Comparison of ENCODE assay signal across 14 cellular contexts in genomic region chr1:29383972-29384371, GRCh38.
DNase-seq lines count a peak whose midpoint lies in the region; ATAC-seq, FAIRE-seq and TF ChIP-seq lines count a peak whose summit lies in the region.
"Had no signal": no experiment of that assay in that cellular context is flagged by ENCODE, and none has a peak within 500 bp of the region (broad histone marks: within the 10 kb centered on the region; RNA-seq: fewer than 3 reads in every experiment).

No MANE protein-coding gene starts in this region.

- TF ChIP-seq CTCF in D721Med (IDR thresholded peaks at IDR 0.05; ENCODE audit: insufficient read depth, missing control alignments), result no peak
- TF ChIP-seq CTCF in H1 (IDR thresholded peaks at IDR 0.05; ENCODE audit: control extremely low read depth in 1 of 3, insufficient read depth in 1 of 3, low read depth in 1 of 3, low read length in 3 of 3), result no peak
- no peak for TF ChIP-seq CTCF in neural progenitor cell (IDR thresholded peaks at IDR 0.05)

- no peak for TF ChIP-seq POLR2A in H1 (IDR thresholded peaks at IDR 0.05; ENCODE audit: control extremely low read depth in 1 of 2, low read depth in 2 of 2, low read length in 2 of 2)

- H3K9me3 ChIP-seq in H1 (ENCODE audit: insufficient read depth in 2 of 2, low read depth in 1 of 2, low read length in 1 of 2) (peaks cover under 1 to 9% of the 10 kb centered on the region in 2 experiments; a peak in 3 of 4 replicates), neural progenitor cell (ENCODE audit: low read depth) (peaks cover 3% of the 10 kb centered on the region)

- H3K79me2 ChIP-seq in H1 (ENCODE audit: control insufficient read depth in 1 of 2, insufficient read depth in 2 of 2, low read length in 2 of 2) (no peaks in the 10 kb centered on the region), neural progenitor cell (ENCODE audit: low read depth) (no peaks in the 10 kb centered on the region)

- H4K91ac ChIP-seq in H1 (replicated peaks; ENCODE audit: insufficient read length, low read length), result no peak overlapping the region

- no peak overlapping the region for H2BK12ac ChIP-seq in H1 (ENCODE audit: low read depth, low read length)

- no peak for TF ChIP-seq RAD21 in H1 (IDR thresholded peaks at IDR 0.05 in 1 of 2, conservative IDR thresholded peaks at IDR 0.05 in 1 of 2; ENCODE audit: low read depth in 2 of 2, low read length in 2 of 2)

- H3K23me2 ChIP-seq in H1 (ENCODE audit: low read depth, low read length), result no peaks in the 10 kb centered on the region

- peaks cover 11% of the 10 kb centered on the region for H3K4me1 Mint-ChIP-seq in neural progenitor cell
- H3K4me1 Mint-ChIP-seq in activated CD4-positive, alpha-beta T cell treated with anti-CD3 and anti-CD28 coated beads, Interleukin-2, amount 10 ng/mL, durations not matched to agents 24 days and 14 days, result no peaks in the 10 kb centered on the region
- H3K4me1 Mint-ChIP-seq: activated naive CD8-positive, alpha-beta T cell treated with anti-CD3 and anti-CD28 coated beads, Interleukin-2, amount 10 ng/mL, durations not matched to agents 7 days and 5 days; CD14-positive monocyte; T-helper 17 cell had no signal

- H3K27ac ChIP-seq in H1 (ENCODE audit: low read depth, low read length), result no peak overlapping the region
- no peak overlapping the region for H3K27ac ChIP-seq in neural progenitor cell
- H3K27ac ChIP-seq: psoas muscle had no signal

- H3K56ac ChIP-seq in H1 (replicated peaks; ENCODE audit: insufficient read length, low read depth, low read length), result no peak overlapping the region

- H2BK5ac ChIP-seq in H1 (ENCODE audit: low read depth, low read length), result no peak overlapping the region

- FAIRE-seq in D721Med (lab: Jason Lieb, UNC) (no peak), H1 (lab: Jason Lieb, UNC) (no peak)

- H3K18ac ChIP-seq in H1 (ENCODE audit: extremely low read depth, low read length), result no peak overlapping the region

- H3K27me3 Mint-ChIP-seq in neural progenitor cell (ENCODE audit: insufficient read depth, low read depth), result no peaks in the 10 kb centered on the region
- H3K27me3 Mint-ChIP-seq in activated CD4-positive, alpha-beta T cell treated with anti-CD3 and anti-CD28 coated beads, Interleukin-2, amount 10 ng/mL, durations not matched to agents 24 days and 14 days, result peaks cover 14% of the 10 kb centered on the region

- H3K4me2 ChIP-seq in H1 (ENCODE audit: insufficient read depth in 1 of 2, low read depth in 2 of 2, low read length in 2 of 2) (no peak overlapping the region), neural progenitor cell (no peak overlapping the region)

- DNase-seq in D721Med (ENCODE audit: insufficient read length, low spot score) (peak; percentile 3), NCI-H69 (lab: John Stamatoyannopoulos, UW) (peak; percentile 2), H1 (ENCODE audit: low read depth in 1 of 2, low spot score in 2 of 2) (no peak), neural progenitor cell (ENCODE audit: low spot score) (no peak), SIG-M5 (lab: John Stamatoyannopoulos, UW) (no peak), occipital lobe (lab: John Stamatoyannopoulos, UW) (no peak)
- no peak for DNase-seq in activated CD4-positive, alpha-beta T cell treated with anti-CD3 and anti-CD28 coated beads, Interleukin-2, amount 10 ng/mL, durations not matched to agents 24 days and 14 days
- DNase-seq: activated CD4-positive, alpha-beta T cell treated with anti-CD3 and anti-CD28 coated beads for 1 hour; activated naive CD8-positive, alpha-beta T cell treated with anti-CD3 and anti-CD28 coated beads, Interleukin-2, amount 10 ng/mL, durations not matched to agents 7 days and 5 days; NCI-H524; psoas muscle; T-helper 17 cell had no signal

- no peak for ATAC-seq in HG03342 (IDR thresholded peaks at IDR 0.05; ENCODE audit: unreplicated experiment)
- ATAC-seq: psoas muscle, T-helper 17 cell had no signal

- POLR2A ChIA-PET in H1 (lab: Charles Lee; ENCODE audit: partially characterized antibody), result no interaction called here

- H3K36me3 Mint-ChIP-seq in neural progenitor cell, result peaks cover 1% of the 10 kb centered on the region
- H3K36me3 Mint-ChIP-seq in activated CD4-positive, alpha-beta T cell treated with anti-CD3 and anti-CD28 coated beads, Interleukin-2, amount 10 ng/mL, durations not matched to agents 24 days and 14 days (ENCODE audit: low read depth), result peaks cover 3% of the 10 kb centered on the region
- H3K36me3 Mint-ChIP-seq: CD14-positive monocyte had no signal

- H3K23ac ChIP-seq in H1 (ENCODE audit: insufficient read length), result no peak overlapping the region

- H2BK20ac ChIP-seq in H1 (ENCODE audit: low read length), result 0 out of 2 replicates have a peak overlapping the region, but pooled peaks have one; percentile 86

- no peaks in the 10 kb centered on the region for H3K27me3 ChIP-seq in H1 (replicated peaks in 1 of 4; ENCODE audit: control insufficient read depth in 3 of 4, extremely low read depth in 1 of 4, insufficient read depth in 3 of 4, low read length in 3 of 4)
- H3K27me3 ChIP-seq in neural progenitor cell, result no peaks in the 10 kb centered on the region

- WGBS in H1 (ENCODE audit: extremely low coverage in 1 of 2, insufficient coverage in 1 of 2, insufficient read length in 1 of 2, insufficient replicate concordance in 2 of 2, low coverage in 1 of 2, low lambda C conversion rate in 2 of 2, missing lambda C conversion rate in 1 of 2), 2 experiments, result 74% methylated on average over 5 of the region's 5 CpGs; no CpG with 5 or more reads in 1 of the 2 experiments

- H4K5ac ChIP-seq in H1 (ENCODE audit: insufficient read length, low read depth, low read length), result no peak overlapping the region

- no peaks in the 10 kb centered on the region for H3F3A ChIP-seq in neural progenitor cell (ENCODE audit: low read depth)

- CTCF ChIA-PET in H1 (lab: Charles Lee; ENCODE audit: partially characterized antibody), result interaction anchor here (0.8 to 2.9 kb wide), 5 partner anchors 19 to 321 kb away, joined by 3 to 17 read pairs (median 4); no protein-coding TSS in a partner anchor

- no peak overlapping the region for H4K8ac ChIP-seq in H1 (ENCODE audit: extremely low read depth, insufficient read depth, low read length)

- H2BK15ac ChIP-seq in H1 (ENCODE audit: low read length), result peak overlapping the region; percentile 61; the same call in 1 of the 2 replicates

- H3K4ac ChIP-seq in H1 (replicated peaks; ENCODE audit: insufficient read length, low read depth, low read length), result no peak overlapping the region

- intact Hi-C loops in activated CD4-positive, alpha-beta T cell treated with anti-CD3 and anti-CD28 coated beads, Interleukin-2, amount 10 ng/mL, durations not matched to agents 24 days and 14 days (cut with micrococcal nuclease), result no loop called here

- H3K79me1 ChIP-seq in H1 (ENCODE audit: low read depth, low read length), result no peaks in the 10 kb centered on the region

- H2AFZ ChIP-seq in H1 (ENCODE audit: low read length), result peak overlapping the region; percentile 82; the same call in 1 of the 2 replicates
- H2AFZ ChIP-seq in neural progenitor cell (replicated peaks), result peak overlapping the region; percentile 84

- no peak overlapping the region for H2BK120ac ChIP-seq in H1 (replicated peaks; ENCODE audit: low read depth, low read length)

- H3K9ac ChIP-seq in H1 (replicated peaks in 1 of 4; ENCODE audit: extremely low read depth in 1 of 4, low read depth in 3 of 4, low read length in 3 of 4), result no peak overlapping the region
- no peak overlapping the region for H3K9ac ChIP-seq in neural progenitor cell

- H4K20me1 ChIP-seq in H1 (replicated peaks in 1 of 2; ENCODE audit: control insufficient read depth in 1 of 2, insufficient read depth in 2 of 2, low read length in 2 of 2) (no peaks in the 10 kb centered on the region), neural progenitor cell (ENCODE audit: low read depth) (no peaks in the 10 kb centered on the region)

- no peak overlapping the region for H3K14ac ChIP-seq in H1 (ENCODE audit: insufficient read length)

- peaks cover 11% of the 10 kb centered on the region for H3K9me3 Mint-ChIP-seq in neural progenitor cell
- peaks cover 6% of the 10 kb centered on the region for H3K9me3 Mint-ChIP-seq in activated CD4-positive, alpha-beta T cell treated with anti-CD3 and anti-CD28 coated beads, Interleukin-2, amount 10 ng/mL, durations not matched to agents 24 days and 14 days

- no peak overlapping the region for H3K4me3 ChIP-seq in H1 (ENCODE audit: extremely low read depth in 1 of 4, insufficient read depth in 2 of 4, low read depth in 3 of 4, low read length in 4 of 4)
- no peak overlapping the region for H3K4me3 ChIP-seq in neural progenitor cell
- H3K4me3 ChIP-seq: psoas muscle had no signal

- no peaks in the 10 kb centered on the region for H3K36me3 ChIP-seq in H1 (ENCODE audit: control insufficient read depth in 2 of 4, insufficient read depth in 4 of 4, low read length in 3 of 4)
- H3K36me3 ChIP-seq in neural progenitor cell, result no peaks in the 10 kb centered on the region

- TF ChIP-seq EP300 in H1 (IDR thresholded peaks at IDR 0.05; ENCODE audit: borderline replicate concordance in 1 of 2, low read depth in 2 of 2, low read length in 2 of 2), result no peak

- H3K4me3 Mint-ChIP-seq in neural progenitor cell, result no peak overlapping the region
- H3K4me3 Mint-ChIP-seq in activated CD4-positive, alpha-beta T cell treated with anti-CD3 and anti-CD28 coated beads, Interleukin-2, amount 10 ng/mL, durations not matched to agents 24 days and 14 days, result no peak overlapping the region
- H3K4me3 Mint-ChIP-seq: activated naive CD8-positive, alpha-beta T cell treated with anti-CD3 and anti-CD28 coated beads, Interleukin-2, amount 10 ng/mL, durations not matched to agents 7 days and 5 days; CD14-positive monocyte had no signal

- peak overlapping the region; percentile 8 for H3K27ac Mint-ChIP-seq in neural progenitor cell
- H3K27ac Mint-ChIP-seq in activated CD4-positive, alpha-beta T cell treated with anti-CD3 and anti-CD28 coated beads, Interleukin-2, amount 10 ng/mL, durations not matched to agents 24 days and 14 days, result no peak overlapping the region
- H3K27ac Mint-ChIP-seq: activated naive CD8-positive, alpha-beta T cell treated with anti-CD3 and anti-CD28 coated beads, Interleukin-2, amount 10 ng/mL, durations not matched to agents 7 days and 5 days; CD14-positive monocyte; T-helper 17 cell had no signal

- no peak overlapping the region for H2AK5ac ChIP-seq in H1 (ENCODE audit: low read depth, low read length)

- H3K4me1 ChIP-seq in H1 (replicated peaks in 1 of 4; ENCODE audit: control insufficient read depth in 3 of 4, insufficient read depth in 4 of 4, low read length in 3 of 4) (no peaks in the 10 kb centered on the region; a peak in 2 of 7 replicates), neural progenitor cell (peaks cover 3% of the 10 kb centered on the region)
- H3K4me1 ChIP-seq: psoas muscle had no signal

Comparison
In these comparisons a context has a peak if more than half of its experiments do, and no peak if none do; other contexts are left out.
1. DNase-seq: peak in D721Med (single experiment) and NCI-H69 (single experiment); none in H1 (0 of 2), neural progenitor cell (single experiment), activated CD4-positive, alpha-beta T cell treated with anti-CD3 and anti-CD28 coated beads, Interleukin-2, amount 10 ng/mL, durations not matched to agents 24 days and 14 days (single experiment), SIG-M5 (single experiment) and occipital lobe (single experiment).